Comparison of ENCODE assay signal across 9 cellular contexts in the genomic region with DNA sequence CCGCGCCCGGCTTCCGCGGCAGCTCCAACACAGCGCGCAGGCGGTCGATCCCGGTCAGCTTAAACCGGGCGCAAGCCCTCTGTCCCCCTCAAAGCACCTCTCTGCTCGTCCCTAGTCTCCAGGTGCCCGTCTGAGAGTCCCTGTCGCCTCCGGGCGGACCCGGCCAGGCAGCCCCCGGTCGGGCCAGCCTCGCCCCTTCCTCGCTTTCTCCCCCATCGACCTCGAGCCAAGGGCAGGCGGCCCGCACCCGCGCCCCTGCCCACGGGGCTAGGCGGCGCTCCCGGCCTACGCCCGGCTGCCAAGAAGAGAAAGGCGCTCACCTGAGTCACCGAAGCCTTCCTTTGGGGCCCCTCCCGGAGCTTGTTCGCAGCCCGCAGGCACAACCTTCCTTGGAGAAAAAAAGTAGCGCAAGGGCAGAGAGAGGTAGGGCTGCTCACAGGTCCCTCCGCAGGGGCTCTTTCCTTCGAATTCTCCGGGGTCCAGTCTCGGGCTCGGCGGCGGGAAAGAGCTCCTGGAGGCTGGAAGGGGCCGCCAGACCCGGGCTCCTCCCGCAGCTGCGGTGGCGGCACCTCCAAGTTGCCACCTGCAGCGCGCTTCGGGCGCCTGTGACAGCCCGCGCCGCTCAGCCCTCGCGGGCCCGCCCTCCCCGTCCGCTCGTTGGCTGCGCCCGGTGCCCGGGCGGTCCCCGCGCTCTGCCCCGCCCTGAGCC.
DNase-seq lines count a peak whose midpoint lies in the region; ATAC-seq and TF ChIP-seq lines count a peak whose summit lies in the region.
"Had no signal": no experiment of that assay in that cellular context is flagged by ENCODE, and none has a peak within 500 bp of the region (broad histone marks: within the 10 kb centered on the region; RNA-seq: fewer than 3 reads in every experiment).

No MANE protein-coding gene starts in this region.

- TF ChIP-seq CTCF in brain microvascular endothelial cell (IDR thresholded peaks at IDR 0.05; ENCODE audit: low read depth, low read length, missing control alignments) (no peak), gastrocnemius medialis (IDR thresholded peaks at IDR 0.05 in 4 of 5, conservative IDR thresholded peaks at IDR 0.05 in 1 of 5) (no peak), PC-9 (conservative IDR thresholded peaks at IDR 0.05) (no peak)

- no TSS peak for BruUV-seq in PC-9 (replicated peaks; lab: Mats Ljungman, UMichigan)

- TF ChIP-seq POLR2A in gastrocnemius medialis (IDR thresholded peaks at IDR 0.05): peak; percentile 33 to 45

- no peak overlapping the region for H3K27ac ChIP-seq in brain microvascular endothelial cell
- H3K27ac ChIP-seq in gastrocnemius medialis: peak overlapping the region in 3 of 4 donors; percentile 38 to 56 (median 43)
- no peak overlapping the region for H3K27ac ChIP-seq in PC-9
- H3K27ac ChIP-seq: C4-2B had no signal

- H3K79me2 ChIP-seq in PC-9 (ENCODE audit: low read depth): no peaks in the 10 kb centered on the region

- no peak overlapping the region for H2AFZ ChIP-seq in PC-9

- no peaks in the 10 kb centered on the region for H3F3A ChIP-seq in PC-9 (ENCODE audit: insufficient read depth, low read depth)

- no peaks in the 10 kb centered on the region; the same call in 1 of the 2 replicates for H3K9me2 ChIP-seq in PC-9 (ENCODE audit: insufficient read depth)

- no peaks in the 10 kb centered on the region for H4K20me1 ChIP-seq in PC-9 (ENCODE audit: insufficient read depth)

- DNase-seq in NCI-H524 (lab: John Stamatoyannopoulos, UW) (peak; percentile 35 to 78), NCI-H524 treated with DMSO at 0.1 percent for 48 hours (lab: John Stamatoyannopoulos, UW) (no peak), NCI-H69 (lab: John Stamatoyannopoulos, UW) (peak; percentile 99), brain microvascular endothelial cell (no peak), iPS-NIHi11 (ENCODE audit: low spot score) (peak; percentile 94), gastrocnemius medialis (peak; percentile 23 to 44), PC-9 (no peak)

- peak; percentile 75 for ATAC-seq in HG02943 (IDR thresholded peaks at IDR 0.05; ENCODE audit: low read depth, unreplicated experiment)
- peak; percentile 50 to 73 for ATAC-seq in gastrocnemius medialis

- H3K36me3 ChIP-seq in brain microvascular endothelial cell (replicated peaks) (no peaks in the 10 kb centered on the region), gastrocnemius medialis (no peaks in the 10 kb centered on the region), PC-9 (ENCODE audit: low read depth) (no peaks in the 10 kb centered on the region)

- no peak overlapping the region for H3K4me2 ChIP-seq in PC-9

- POLR2A ChIA-PET in PC-9 (lab: Charles Lee; ENCODE audit: unreplicated experiment): no interaction called here

- H3K9me3 ChIP-seq in gastrocnemius medialis (no peaks in the 10 kb centered on the region), PC-9 (ENCODE audit: insufficient read depth, low read depth) (no peaks in the 10 kb centered on the region)

- CTCF ChIA-PET in PC-9 (lab: Charles Lee): no interaction called here

- H3K4me1 ChIP-seq in gastrocnemius medialis (peaks cover 4 to 16% of the 10 kb centered on the region in 2 donors), PC-9 (replicated peaks; ENCODE audit: insufficient read depth) (no peaks in the 10 kb centered on the region)

- in situ Hi-C loops in brain microvascular endothelial cell (cut with HindIII; ENCODE audit: low pct_ligation_motif_present, low sequenced_read_pairs) (no loop called here), gastrocnemius medialis (cut with MboI; ENCODE audit: low sequenced_read_pairs in 4 of 4) (loop anchor here in 1 of 4 donors (25.0 kb wide), 1 partner anchor 93 kb away; the partner anchor contains the start of gene EPB41L3)

- H3K4me3 ChIP-seq in brain microvascular endothelial cell (ENCODE audit: low read depth, low read length) (peak overlapping the region; percentile 61), gastrocnemius medialis (peak overlapping the region; percentile 61 to 78 (median 66)), PC-9 (no peak overlapping the region)

- intact Hi-C loops in gastrocnemius medialis (cut with DNase I; ENCODE audit: low total_unique reads): no loop called here
- intact Hi-C loops in PC-9 (cut with micrococcal nuclease; ENCODE audit: unreplicated experiment): no loop called here

- H3K27me3 ChIP-seq in brain microvascular endothelial cell (replicated peaks) (peaks cover 20% of the 10 kb centered on the region), gastrocnemius medialis (peaks cover 9 to 28% (median 19%) of the 10 kb centered on the region in 3 donors), PC-9 (ENCODE audit: insufficient read depth, low read depth) (no peaks in the 10 kb centered on the region)

Comparison
In these comparisons a context has a peak if more than half of its experiments do, and no peak if none do; other contexts are left out.
1. DNase-seq: peak in NCI-H524 (2 of 2), NCI-H69 (single experiment), iPS-NIHi11 (single experiment) and gastrocnemius medialis (2 of 2); none in NCI-H524 treated with DMSO at 0.1 percent for 48 hours (single experiment), brain microvascular endothelial cell (single experiment) and PC-9 (0 of 2).
2. H3K27ac ChIP-seq: peak in gastrocnemius medialis (3 of 4); none in brain microvascular endothelial cell (single experiment) and PC-9 (single experiment).